ENCODE assay signal across 1 cellular context in the genomic region with DNA sequence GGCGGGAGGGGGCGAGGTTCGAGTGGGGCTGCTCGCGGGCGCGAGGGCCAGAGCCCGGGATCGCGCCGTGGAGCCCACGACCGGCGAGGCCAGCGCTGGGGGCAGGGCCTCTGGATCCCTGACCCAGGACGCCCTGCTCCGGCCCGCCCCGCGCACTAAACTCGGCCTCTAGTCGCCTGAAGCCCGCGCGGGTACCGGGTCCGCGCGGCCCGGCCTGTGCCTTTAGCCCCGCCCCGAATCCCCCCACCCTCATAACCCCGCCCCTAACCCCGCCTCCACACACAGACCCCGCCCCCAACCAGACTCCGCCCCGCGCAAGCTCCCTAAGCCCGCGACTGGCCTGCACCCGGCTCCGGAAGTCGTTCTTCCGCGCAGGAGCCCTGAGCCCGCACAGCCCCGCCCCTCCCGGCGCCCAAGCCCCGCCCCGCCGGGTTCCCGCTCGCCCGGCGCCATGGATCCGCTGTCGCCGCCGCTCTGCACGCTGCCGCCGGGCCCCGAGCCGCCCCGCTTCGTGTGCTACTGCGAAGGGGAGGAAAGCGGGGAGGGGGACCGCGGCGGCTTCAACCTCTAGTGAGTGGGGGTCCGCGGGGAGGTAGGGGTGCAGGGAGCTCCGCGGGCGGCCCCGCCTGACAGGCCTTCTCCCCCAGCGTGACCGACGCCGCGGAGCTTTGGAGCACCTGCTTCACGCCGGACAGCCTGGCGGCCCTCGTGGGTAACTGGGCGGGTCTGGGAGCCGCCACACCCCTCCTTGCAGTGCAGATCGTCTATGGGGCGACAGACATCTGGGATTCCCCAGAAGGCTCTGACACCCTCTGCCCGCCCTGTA.
TF ChIP-seq lines count a peak whose summit lies in the region.

PAXX (plus strand) TSS at position 430 of the 826 bp plus-strand sequence; CDS start at position 452, 22 bp downstream.

TF ChIP-seq in HEK293, 187 proteins besides CTCF, POLR2A, EP300 and RAD21 (continued from another document):
- TF ChIP-seq, protein P1, sequence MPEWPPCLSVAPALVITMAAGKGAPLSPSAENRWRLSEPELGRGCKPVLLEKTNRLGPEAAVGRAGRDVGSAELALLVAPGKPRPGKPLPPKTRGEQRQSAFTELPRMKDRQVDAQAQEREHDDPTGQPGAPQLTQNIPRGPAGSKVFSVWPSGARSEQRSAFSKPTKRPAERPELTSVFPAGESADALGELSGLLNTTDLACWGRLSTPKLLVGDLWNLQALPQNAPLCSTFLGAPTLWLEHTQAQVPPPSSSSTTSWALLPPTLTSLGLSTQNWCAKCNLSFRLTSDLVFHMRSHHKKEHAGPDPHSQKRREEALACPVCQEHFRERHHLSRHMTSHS (tag by site-specific recombination; IDR thresholded peaks at IDR 0.05) = no peak
- TF ChIP-seq GLI4 (tag by site-specific recombination; IDR thresholded peaks at IDR 0.05) (no peak), ZBTB26 (tag by site-specific recombination; optimal IDR thresholded peaks at IDR 0.05) (peak; percentile 70), ZNF292 (tag by site-specific recombination; IDR thresholded peaks at IDR 0.05; ENCODE audit: borderline replicate concordance, low read depth) (no peak), ZNF16 (tag by site-specific recombination; IDR thresholded peaks at IDR 0.05; ENCODE audit: low read depth) (no peak), ZNF677 (tag by site-specific recombination; IDR thresholded peaks at IDR 0.05) (no peak), SP2 (tag by site-specific recombination; IDR thresholded peaks at IDR 0.05) (peak; percentile 71), ZNF561 (tag by site-specific recombination; IDR thresholded peaks at IDR 0.05; ENCODE audit: borderline replicate concordance) (no peak; the same call in 1 of the 2 replicates), ZNF510 (tag by site-specific recombination; IDR thresholded peaks at IDR 0.05; ENCODE audit: insufficient replicate concordance) (no peak), ZBTB20 (tag by site-specific recombination; IDR thresholded peaks at IDR 0.05) (peak; percentile 93), SALL2 (tag by site-specific recombination; IDR thresholded peaks at IDR 0.05; ENCODE audit: borderline replicate concordance) (no peak), YY2 (tag by site-specific recombination; IDR thresholded peaks at IDR 0.05) (peak; percentile 76), ZBTB1 (tag by site-specific recombination; IDR thresholded peaks at IDR 0.05) (0 out of 2 replicates have a peak, but pooled peaks have one; percentile 38), ZNF529 (tag by site-specific recombination; IDR thresholded peaks at IDR 0.05; ENCODE audit: insufficient replicate concordance) (no peak), ZNF335 (tag by site-specific recombination; conservative IDR thresholded peaks at IDR 0.05) (peak; percentile 97), MYNN (tag by site-specific recombination; IDR thresholded peaks at IDR 0.05; ENCODE audit: borderline replicate concordance) (no peak), ZSCAN16 (tag by site-specific recombination; IDR thresholded peaks at IDR 0.05) (peak; percentile 64), ZNF654 (tag by site-specific recombination; IDR thresholded peaks at IDR 0.05; ENCODE audit: low read depth) (no peak), ZNF670 (tag by site-specific recombination; IDR thresholded peaks at IDR 0.05; ENCODE audit: low read depth) (no peak), ZNF433 (tag by site-specific recombination; IDR thresholded peaks at IDR 0.05; ENCODE audit: low read depth) (no peak), MEIS1 (CRISPR knock-in tag; IDR thresholded peaks at IDR 0.05; ENCODE audit: borderline replicate concordance) (no peak), ZNF513 (tag by site-specific recombination; IDR thresholded peaks at IDR 0.05) (no peak), ZNF785 (tag by site-specific recombination; IDR thresholded peaks at IDR 0.05) (no peak), ZNF311 (tag by site-specific recombination; IDR thresholded peaks at IDR 0.05; ENCODE audit: borderline replicate concordance) (no peak), ZBTB8A (tag by site-specific recombination; IDR thresholded peaks at IDR 0.05) (peak; percentile 70; the same call in 1 of the 2 replicates), ZNF23 (tag by site-specific recombination; IDR thresholded peaks at IDR 0.05; ENCODE audit: borderline replicate concordance) (no peak), ZNF777 (tag by site-specific recombination; IDR thresholded peaks at IDR 0.05; ENCODE audit: borderline replicate concordance) (peak; percentile 34; the same call in 1 of the 2 replicates), YY1 (tag by site-specific recombination; IDR thresholded peaks at IDR 0.05) (peak; percentile 71), ZNF362 (tag by site-specific recombination; IDR thresholded peaks at IDR 0.05) (no peak), ZNF521 (tag by site-specific recombination; IDR thresholded peaks at IDR 0.05) (no peak), ZNF548 (tag by site-specific recombination; IDR thresholded peaks at IDR 0.05) (no peak), KLF8 (tag by site-specific recombination; IDR thresholded peaks at IDR 0.05) (peak; percentile 85), OVOL3 (tag by site-specific recombination; IDR thresholded peaks at IDR 0.05) (no peak), ZNF580 (tag by site-specific recombination; IDR thresholded peaks at IDR 0.05) (no peak), ZNF626 (tag by site-specific recombination; IDR thresholded peaks at IDR 0.05) (no peak), ZBTB17 (tag by site-specific recombination; IDR thresholded peaks at IDR 0.05) (peak; percentile 75), REPIN1 (tag by site-specific recombination; IDR thresholded peaks at IDR 0.05; ENCODE audit: low read depth) (no peak), ZNF843 (tag by site-specific recombination; IDR thresholded peaks at IDR 0.05) (0 out of 2 replicates have a peak, but pooled peaks have one; percentile 11)
- TF ChIP-seq, protein P2, sequence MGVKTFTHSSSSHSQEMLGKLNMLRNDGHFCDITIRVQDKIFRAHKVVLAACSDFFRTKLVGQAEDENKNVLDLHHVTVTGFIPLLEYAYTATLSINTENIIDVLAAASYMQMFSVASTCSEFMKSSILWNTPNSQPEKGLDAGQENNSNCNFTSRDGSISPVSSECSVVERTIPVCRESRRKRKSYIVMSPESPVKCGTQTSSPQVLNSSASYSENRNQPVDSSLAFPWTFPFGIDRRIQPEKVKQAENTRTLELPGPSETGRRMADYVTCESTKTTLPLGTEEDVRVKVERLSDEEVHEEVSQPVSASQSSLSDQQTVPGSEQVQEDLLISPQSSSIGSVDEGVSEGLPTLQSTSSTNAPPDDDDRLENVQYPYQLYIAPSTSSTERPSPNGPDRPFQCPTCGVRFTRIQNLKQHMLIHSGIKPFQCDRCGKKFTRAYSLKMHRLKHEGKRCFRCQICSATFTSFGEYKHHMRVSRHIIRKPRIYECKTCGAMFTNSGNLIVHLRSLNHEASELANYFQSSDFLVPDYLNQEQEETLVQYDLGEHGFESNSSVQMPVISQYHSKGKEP (tag by site-specific recombination; IDR thresholded peaks at IDR 0.05) = no peak
- TF ChIP-seq, protein P3, sequence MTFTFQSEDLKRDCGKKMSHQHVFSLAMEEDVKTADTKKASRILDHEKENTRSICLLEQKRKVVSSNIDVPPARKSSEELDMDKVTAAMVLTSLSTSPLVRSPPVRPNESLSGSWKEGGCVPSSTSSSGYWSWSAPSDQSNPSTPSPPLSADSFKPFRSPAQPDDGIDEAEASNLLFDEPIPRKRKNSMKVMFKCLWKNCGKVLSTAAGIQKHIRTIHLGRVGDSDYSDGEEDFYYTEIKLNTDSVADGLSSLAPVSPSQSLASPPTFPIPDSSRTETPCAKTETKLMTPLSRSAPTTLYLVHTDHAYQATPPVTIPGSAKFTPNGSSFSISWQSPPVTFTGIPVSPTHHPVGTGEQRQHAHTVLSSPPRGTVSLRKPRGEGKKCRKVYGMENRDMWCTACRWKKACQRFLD (tag by site-specific recombination; IDR thresholded peaks at IDR 0.05) = 0 out of 2 replicates have a peak, but pooled peaks have one; percentile 30
